Comparison of ENCODE assay signal across 34 cellular contexts in genomic region chr6:134748484-134748883, GRCh38.
"Had no signal": no experiment of that assay in that cellular context is flagged by ENCODE, and none has a peak within 500 bp of the region (broad histone marks: within the 10 kb centered on the region; RNA-seq: fewer than 3 reads in every experiment).

No MANE protein-coding gene starts in this region.

- H3K9me3 ChIP-seq: MG63 had no signal

- DNase-seq: Karpas-422, Kasumi-1, MG63, MM.1S, MV-4-11, NCI-H1048, NCI-H1092, NCI-H1092 treated with DMSO at 0.1 percent for 48 hours, NCI-H1417, NCI-H1417 treated with DMSO at 0.1 percent for 48 hours, NCI-H1436, NCI-H1436 treated with DMSO at 0.1 percent for 48 hours, NCI-H146, NCI-H1694, NCI-H1694 treated with DMSO at 0.1 percent for 48 hours, NCI-H187, NCI-H187 treated with DMSO at 0.1 percent for 48 hours, NCI-H1930, NCI-H2029, NCI-H2029 treated with DMSO at 0.1 percent for 48 hours, NCI-H2081, NCI-H2081 treated with DMSO at 0.1 percent for 48 hours, NCI-H2107, NCI-H2171, NCI-H2171 treated with DMSO at 0.1 percent for 48 hours, NCI-H2227 treated with DMSO at 0.1 percent for 48 hours, NCI-H226, NCI-H345, NCI-H446, NCI-H446 treated with DMSO at 0.1 percent for 48 hours, NCI-H510A, NCI-H510A treated with DMSO at 0.1 percent for 48 hours, NCI-H524, NCI-H524 treated with DMSO at 0.1 percent for 48 hours had no signal

- H3K36me3 ChIP-seq: MG63 had no signal

- H3K4me3 ChIP-seq: MG63 had no signal
